In the genomic region with DNA sequence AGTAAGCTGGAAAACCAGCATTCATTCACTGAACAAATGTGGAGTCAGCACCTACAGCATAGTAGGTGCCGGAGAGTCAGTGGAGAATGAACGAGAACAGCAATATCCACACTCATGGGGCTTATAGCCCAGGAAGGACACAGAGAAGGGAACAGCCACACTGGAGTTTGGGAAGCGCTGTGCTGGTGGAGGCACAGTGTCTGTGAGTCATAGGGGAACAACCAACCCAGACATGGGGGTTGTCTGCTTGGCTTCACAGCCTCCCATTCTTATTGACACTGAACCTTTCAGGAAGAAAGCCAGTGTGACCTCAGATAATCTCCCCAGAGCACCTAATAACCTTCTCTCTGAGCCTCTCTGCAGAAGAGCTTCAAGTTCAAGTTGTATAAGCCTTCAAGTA, we compare ENCODE assay signal across 15 cellular contexts. TPM values are rescaled to one million over a fixed set of nuclear protein-coding genes. Genes with fewer than 3 reads are reported as not detected.
"Had no signal": no experiment of that assay in that cellular context is flagged by ENCODE, and none has a peak within 500 bp of the region (broad histone marks: within the 10 kb centered on the region; RNA-seq: fewer than 3 reads in every experiment).

No MANE protein-coding gene starts in this region.

- ATAC-seq: gastrocnemius medialis; heart right ventricle; left ventricle myocardium superior; stimulated activated naive CD8-positive, alpha-beta T cell treated with anti-CD3 and anti-CD28 coated beads, Interleukin-15, Interleukin-2, amounts not matched to agents 100 U/mL and 50 U/mL, for 24 hours had no signal

- H3K36me3 ChIP-seq: cardiac muscle cell, gastrocnemius medialis, heart right ventricle, ovary, suprapubic skin had no signal

- H3K27me3 ChIP-seq: cardiac muscle cell, gastrocnemius medialis, ovary, suprapubic skin had no signal

- H3K4me3 ChIP-seq: cardiac muscle cell, gastrocnemius medialis, heart right ventricle, ovary, suprapubic skin had no signal

- DNase-seq: activated CD4-positive, alpha-beta memory T cell treated with anti-CD3 and anti-CD28 coated beads, Interleukin-2, amount 10 ng/mL, durations not matched to agents 7 days and 5 days; activated gamma-delta T cell treated with Interleukin-2 at 50 U/mL for 16 hours; activated naive CD8-positive, alpha-beta T cell treated with anti-CD3 and anti-CD28 coated beads for 36 hours; activated T-cell treated with anti-CD3 and anti-CD28 coated beads, Interleukin-2, amount 50 U/mL, for 48 hours; anterior cingulate cortex; gastrocnemius medialis; heart right ventricle; left ventricle myocardium superior; ovary; stimulated activated CD4-positive, alpha-beta T cell treated with anti-CD3 and anti-CD28 coated beads, Interleukin-4, amount 100 ng/mL, for 1 hour; stimulated activated CD8-positive, alpha-beta memory T cell treated with anti-CD3 and anti-CD28 coated beads, Interleukin-4, amount 100 ng/mL, for 48 hours; stimulated activated naive CD8-positive, alpha-beta T cell treated with anti-CD3 and anti-CD28 coated beads, Interleukin-15, Interleukin-2, amounts not matched to agents 100 U/mL and 50 U/mL, for 24 hours; T1000 had no signal

- H3K4me1 ChIP-seq: gastrocnemius medialis, heart right ventricle, suprapubic skin had no signal

- H3K27ac ChIP-seq: cardiac muscle cell, gastrocnemius medialis, heart right ventricle, ovary, suprapubic skin had no signal

- H3K9me3 ChIP-seq: gastrocnemius medialis, heart right ventricle, ovary, suprapubic skin had no signal

RNA-seq across cellular contexts. Expression of a gene that starts 56.6 kb away (rescaled TPM):
- polyA plus RNA-seq: cardiac muscle cell had no signal
